Comparison of ENCODE assay signal across 18 cellular contexts in the genomic region with DNA sequence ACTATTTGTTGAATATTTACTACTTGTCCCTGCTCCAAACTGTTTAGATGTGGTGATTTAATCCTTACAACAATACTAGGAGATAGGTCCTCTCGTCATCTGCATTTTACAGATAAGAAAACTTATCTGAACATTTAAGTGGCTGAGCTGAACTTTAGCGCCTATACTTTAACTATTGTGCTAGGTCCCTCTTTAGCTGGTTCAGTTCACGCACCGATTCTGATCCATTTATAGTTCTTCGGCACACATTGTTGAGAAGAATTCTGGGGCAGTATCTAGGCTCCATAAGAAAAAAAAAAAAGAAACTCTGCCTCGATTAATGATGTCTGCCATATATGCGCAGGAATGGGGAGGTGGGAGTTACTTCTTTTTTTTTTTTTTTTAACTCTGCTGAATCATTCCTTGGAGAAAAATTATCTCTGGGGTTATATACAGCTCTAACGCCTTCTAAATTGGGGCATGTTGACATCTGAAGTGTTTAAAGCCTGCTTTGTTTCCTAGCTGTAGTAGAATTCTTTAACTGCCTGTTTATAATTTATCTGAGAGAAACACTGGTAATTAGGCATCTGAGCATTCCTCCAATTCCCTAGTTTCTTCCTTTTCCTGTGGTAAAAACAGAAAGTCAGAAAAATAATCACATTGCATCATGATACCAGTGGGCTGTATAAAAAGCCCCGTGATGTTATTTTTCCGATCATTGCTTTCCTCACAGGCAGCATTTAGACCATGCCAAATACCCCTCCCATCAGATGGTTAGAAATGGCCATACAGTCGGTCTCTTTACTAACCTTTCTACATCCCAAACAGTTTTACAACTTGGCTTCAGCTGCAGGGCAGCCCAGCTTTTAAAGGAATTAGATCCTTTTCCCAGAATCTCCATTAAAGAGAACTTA.
A peak's percentile ranks its signal among the peaks of the same experiment; 100 is the strongest.
DNase-seq lines count a peak whose midpoint lies in the region; TF ChIP-seq lines count a peak whose summit lies in the region.
"Had no signal": no experiment of that assay in that cellular context is flagged by ENCODE, and none has a peak within 500 bp of the region (broad histone marks: within the 10 kb centered on the region; RNA-seq: fewer than 3 reads in every experiment).

No MANE protein-coding gene starts in this region.

- H3K9ac ChIP-seq in adipocyte (ENCODE audit: low read length) = peak overlapping the region; percentile 78
- H3K9ac ChIP-seq in neural progenitor cell = no peak overlapping the region

- no peaks in the 10 kb centered on the region for H3K9me3 Mint-ChIP-seq in neural progenitor cell
- H3K9me3 Mint-ChIP-seq: activated B cell treated with CpG ODN at 0.5 μM for 24 hours; dendritic cell treated with granulocyte-macrophage colony-stimulating factor and Interleukin-4, amounts not matched to agents 40 ng/mL and 50 ng/mL, for 4 days; memory B cell; stimulated activated effector memory CD8-positive, alpha-beta T cell treated with anti-CD3 and anti-CD28 coated beads, Interleukin-12 subunit alpha, Interleukin-12 subunit beta, amount 100 ng/mL, for 72 hours had no signal

- H3F3A ChIP-seq in neural progenitor cell (ENCODE audit: low read depth) = no peaks in the 10 kb centered on the region

- peaks cover 3% of the 10 kb centered on the region for H3K27me3 Mint-ChIP-seq in neural progenitor cell (ENCODE audit: insufficient read depth, low read depth)
- H3K27me3 Mint-ChIP-seq: activated B cell treated with CpG ODN at 0.5 μM for 24 hours had no signal

- no peaks in the 10 kb centered on the region for H3K9me3 ChIP-seq in adipocyte (ENCODE audit: control insufficient read depth, low read length)
- no peaks in the 10 kb centered on the region for H3K9me3 ChIP-seq in neural progenitor cell (ENCODE audit: low read depth)

- H3K4me1 Mint-ChIP-seq in neural progenitor cell = no peaks in the 10 kb centered on the region
- H3K4me1 Mint-ChIP-seq: activated B cell treated with CpG ODN at 0.5 μM for 24 hours; stimulated activated effector memory CD8-positive, alpha-beta T cell treated with anti-CD3 and anti-CD28 coated beads, Interleukin-12 subunit alpha, Interleukin-12 subunit beta, amount 100 ng/mL, for 72 hours had no signal

- H3K4me3 ChIP-seq in AG09309 (ENCODE audit: control insufficient read depth, low read depth, low read length) (no peak overlapping the region), adipocyte (ENCODE audit: low read length) (peak overlapping the region; percentile 72), fibroblast of villous mesenchyme (ENCODE audit: low read depth, low read length) (no peak overlapping the region), neural progenitor cell (no peak overlapping the region)
- H3K4me3 ChIP-seq: GM12878 had no signal

- H3K79me2 ChIP-seq in neural progenitor cell (ENCODE audit: low read depth) = no peaks in the 10 kb centered on the region

- H4K20me1 ChIP-seq in neural progenitor cell (ENCODE audit: low read depth) = no peaks in the 10 kb centered on the region

- H3K27ac Mint-ChIP-seq in neural progenitor cell = no peak overlapping the region
- H3K27ac Mint-ChIP-seq: activated B cell treated with CpG ODN at 0.5 μM for 24 hours; memory B cell; stimulated activated effector memory CD8-positive, alpha-beta T cell treated with anti-CD3 and anti-CD28 coated beads, Interleukin-12 subunit alpha, Interleukin-12 subunit beta, amount 100 ng/mL, for 72 hours had no signal

- no peak overlapping the region for H3K4me2 ChIP-seq in neural progenitor cell

- peaks cover 16% of the 10 kb centered on the region for H3K4me1 ChIP-seq in adipocyte (ENCODE audit: control insufficient read depth, insufficient read depth, low read length)
- H3K4me1 ChIP-seq in neural progenitor cell = no peaks in the 10 kb centered on the region

- H3K36me3 ChIP-seq in adipocyte (ENCODE audit: control insufficient read depth, insufficient read depth, low read length, severe bottlenecking) (no peaks in the 10 kb centered on the region), neural progenitor cell (no peaks in the 10 kb centered on the region)

- no peaks in the 10 kb centered on the region for H3K36me3 Mint-ChIP-seq in neural progenitor cell
- H3K36me3 Mint-ChIP-seq: memory B cell; stimulated activated effector memory CD8-positive, alpha-beta T cell treated with anti-CD3 and anti-CD28 coated beads, Interleukin-12 subunit alpha, Interleukin-12 subunit beta, amount 100 ng/mL, for 72 hours had no signal

- H3K27me3 ChIP-seq in adipocyte (replicated peaks; ENCODE audit: control insufficient read depth, insufficient read depth, low read length) (no peaks in the 10 kb centered on the region), neural progenitor cell (no peaks in the 10 kb centered on the region)

- H2AFZ ChIP-seq in neural progenitor cell (replicated peaks) = peak overlapping the region; percentile 63

- H3K4me3 Mint-ChIP-seq in neural progenitor cell = no peak overlapping the region
- H3K4me3 Mint-ChIP-seq: activated B cell treated with CpG ODN at 0.5 μM for 24 hours; dendritic cell treated with granulocyte-macrophage colony-stimulating factor and Interleukin-4, amounts not matched to agents 40 ng/mL and 50 ng/mL, for 4 days; memory B cell; stimulated activated effector memory CD8-positive, alpha-beta T cell treated with anti-CD3 and anti-CD28 coated beads, Interleukin-12 subunit alpha, Interleukin-12 subunit beta, amount 100 ng/mL, for 72 hours had no signal

- peak; percentile 3 for DNase-seq in AG09309 (ENCODE audit: low read depth)
- DNase-seq in adipocyte (ENCODE audit: low read depth) = peak; percentile 60
- peak; percentile 11 for DNase-seq in fibroblast of villous mesenchyme (ENCODE audit: low read depth)
- DNase-seq in neural progenitor cell (ENCODE audit: low spot score) = no peak
- no peak for DNase-seq in RKO (ENCODE audit: low spot score)
- DNase-seq in 8988T = no peak
- no peak for DNase-seq in NCI-H1105 treated with DMSO at 0.1 percent for 48 hours (lab: John Stamatoyannopoulos, UW)
- DNase-seq in MV-4-11 (lab: John Stamatoyannopoulos, UW) = no peak
- DNase-seq: activated B cell treated with CpG ODN at 0.5 μM for 24 hours, activated gamma-delta T cell, anterior cingulate cortex, COR-L47, HCEC 1CT, RPMI8226 had no signal

- TF ChIP-seq CTCF in AG09309 (IDR thresholded peaks at IDR 0.05; ENCODE audit: control insufficient read depth, insufficient read depth, low read depth, low read length, missing control alignments) (no peak), fibroblast of villous mesenchyme (IDR thresholded peaks at IDR 0.05; ENCODE audit: insufficient read depth, low read depth, low read length) (no peak), neural progenitor cell (IDR thresholded peaks at IDR 0.05) (no peak)

- H3K27ac ChIP-seq in neural progenitor cell = no peak overlapping the region

Comparison
In these comparisons a context has a peak if more than half of its experiments do, and no peak if none do; other contexts are left out.
1. DNase-seq: peak in AG09309 (single experiment), adipocyte (single experiment) and fibroblast of villous mesenchyme (single experiment); none in neural progenitor cell (single experiment), RKO (single experiment), 8988T (single experiment), NCI-H1105 treated with DMSO at 0.1 percent for 48 hours (single experiment) and MV-4-11 (single experiment).